Comparison of ENCODE assay signal across 1 cellular context in the genomic region with DNA sequence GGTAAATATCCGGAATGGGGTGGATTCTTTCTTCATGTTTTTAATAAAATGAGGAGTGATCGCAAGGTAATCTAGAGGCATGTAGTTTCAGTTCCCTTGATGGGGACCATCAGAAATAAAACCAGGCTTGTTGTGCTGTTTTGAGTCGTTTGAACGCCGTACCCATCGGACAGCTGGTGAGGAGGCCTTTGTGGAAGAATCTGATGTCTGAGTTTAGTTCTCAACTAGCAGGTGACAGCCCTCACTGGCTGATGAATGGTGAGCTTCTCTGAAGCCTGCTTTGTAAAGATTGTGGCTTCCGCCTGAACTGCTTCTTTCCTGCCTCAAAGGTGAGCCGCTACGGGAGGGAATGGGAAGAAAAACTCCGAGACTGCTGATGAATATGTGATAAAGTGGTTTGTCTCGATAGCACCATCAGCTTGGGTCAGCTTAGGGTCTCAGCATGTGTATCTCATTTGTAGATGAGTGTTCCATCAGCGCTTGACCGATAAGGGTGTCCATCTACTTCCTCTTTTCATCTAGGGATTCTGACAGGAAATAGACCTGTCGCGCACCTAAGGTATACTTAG.
TF ChIP-seq lines count a peak whose summit lies in the region.

No MANE protein-coding gene starts in this region.

TF ChIP-seq in K562, 482 proteins besides CTCF, POLR2A, EP300 and RAD21 (continued from another document and continues in another):
- TF ChIP-seq, protein P1, sequence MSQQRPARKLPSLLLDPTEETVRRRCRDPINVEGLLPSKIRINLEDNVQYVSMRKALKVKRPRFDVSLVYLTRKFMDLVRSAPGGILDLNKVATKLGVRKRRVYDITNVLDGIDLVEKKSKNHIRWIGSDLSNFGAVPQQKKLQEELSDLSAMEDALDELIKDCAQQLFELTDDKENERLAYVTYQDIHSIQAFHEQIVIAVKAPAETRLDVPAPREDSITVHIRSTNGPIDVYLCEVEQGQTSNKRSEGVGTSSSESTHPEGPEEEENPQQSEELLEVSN (IDR thresholded peaks at IDR 0.05; ENCODE audit: borderline replicate concordance in 1 of 2, extremely low read depth in 1 of 2, insufficient read depth in 1 of 2, insufficient read length in 1 of 2, low read depth in 1 of 2, low read length in 1 of 2, poor library complexity in 1 of 2, severe bottlenecking in 1 of 2) = no peak
- TF ChIP-seq MTF1 (CRISPR knock-in tag; IDR thresholded peaks at IDR 0.05; ENCODE audit: borderline replicate concordance) (no peak), HMG20B (CRISPR knock-in tag; IDR thresholded peaks at IDR 0.05) (no peak), RBM25 (IDR thresholded peaks at IDR 0.05; ENCODE audit: low read depth, low read length, severe bottlenecking) (no peak), TBP (optimal IDR thresholded peaks at IDR 0.05; ENCODE audit: low read depth, low read length) (peak; percentile 14), HNRNPL (IDR thresholded peaks at IDR 0.05; ENCODE audit: low read depth, low read length) (no peak), SMAD3 (CRISPR knock-in tag; conservative IDR thresholded peaks at IDR 0.05) (no peak), PHB (CRISPR knock-in tag; IDR thresholded peaks at IDR 0.05) (no peak), ZNF274 (IDR thresholded peaks at IDR 0.05; ENCODE audit: borderline replicate concordance, low read depth, low read length) (no peak), SMARCA4 (IDR thresholded peaks at IDR 0.05) (peak; percentile 93), ZNF507 (tag; conservative IDR thresholded peaks at IDR 0.05) (no peak), IRF2 (CRISPR knock-in tag; IDR thresholded peaks at IDR 0.05) (no peak), ZNF384 (IDR thresholded peaks at IDR 0.05; ENCODE audit: low read depth, low read length) (peak; percentile 14; the same call in 1 of the 2 replicates), ELK3 (CRISPR knock-in tag; IDR thresholded peaks at IDR 0.05) (no peak), PTTG1 (tag; IDR thresholded peaks at IDR 0.05; ENCODE audit: low read depth) (no peak), GTF2F1 (IDR thresholded peaks at IDR 0.05; ENCODE audit: low read depth, low read length) (no peak), PATZ1 (CRISPR knock-in tag; IDR thresholded peaks at IDR 0.05; ENCODE audit: borderline replicate concordance) (no peak), ZNF77 (CRISPR knock-in tag; IDR thresholded peaks at IDR 0.05) (no peak), CREBBP (IDR thresholded peaks at IDR 0.05; ENCODE audit: low read depth, low read length) (no peak), USF2 (CRISPR knock-in tag; IDR thresholded peaks at IDR 0.05) (no peak), ZNF347 (CRISPR knock-in tag; IDR thresholded peaks at IDR 0.05; ENCODE audit: low read depth) (no peak), FOXA1 (IDR thresholded peaks at IDR 0.05; ENCODE audit: borderline replicate concordance) (no peak), SMAD2 (IDR thresholded peaks at IDR 0.05; ENCODE audit: low read depth, low read length) (no peak), RBM34 (IDR thresholded peaks at IDR 0.05; ENCODE audit: borderline replicate concordance, insufficient read depth, low read length) (no peak), NFATC3 (IDR thresholded peaks at IDR 0.05) (no peak), HDGF (IDR thresholded peaks at IDR 0.05) (no peak), ERF (CRISPR knock-in tag; IDR thresholded peaks at IDR 0.05) (no peak), BCL6 (CRISPR knock-in tag; IDR thresholded peaks at IDR 0.05) (no peak), KDM4B (IDR thresholded peaks at IDR 0.05; ENCODE audit: borderline replicate concordance in 2 of 2, low read depth in 1 of 2) (no peak), ZC3H8 (IDR thresholded peaks at IDR 0.05) (no peak), CGGBP1 (CRISPR knock-in tag; IDR thresholded peaks at IDR 0.05) (no peak), NR2C1 (IDR thresholded peaks at IDR 0.05) (peak; percentile 48), NR2C1 (tag; IDR thresholded peaks at IDR 0.05) (peak; percentile 37; the same call in 1 of the 2 replicates), NCOA1 (IDR thresholded peaks at IDR 0.05; ENCODE audit: low read depth) (no peak)
- TF ChIP-seq, protein P2, sequence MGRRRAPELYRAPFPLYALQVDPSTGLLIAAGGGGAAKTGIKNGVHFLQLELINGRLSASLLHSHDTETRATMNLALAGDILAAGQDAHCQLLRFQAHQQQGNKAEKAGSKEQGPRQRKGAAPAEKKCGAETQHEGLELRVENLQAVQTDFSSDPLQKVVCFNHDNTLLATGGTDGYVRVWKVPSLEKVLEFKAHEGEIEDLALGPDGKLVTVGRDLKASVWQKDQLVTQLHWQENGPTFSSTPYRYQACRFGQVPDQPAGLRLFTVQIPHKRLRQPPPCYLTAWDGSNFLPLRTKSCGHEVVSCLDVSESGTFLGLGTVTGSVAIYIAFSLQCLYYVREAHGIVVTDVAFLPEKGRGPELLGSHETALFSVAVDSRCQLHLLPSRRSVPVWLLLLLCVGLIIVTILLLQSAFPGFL (CRISPR knock-in tag; IDR thresholded peaks at IDR 0.05) = peak; percentile 68; the same call in 1 of the 2 replicates
- TF ChIP-seq, protein P3, sequence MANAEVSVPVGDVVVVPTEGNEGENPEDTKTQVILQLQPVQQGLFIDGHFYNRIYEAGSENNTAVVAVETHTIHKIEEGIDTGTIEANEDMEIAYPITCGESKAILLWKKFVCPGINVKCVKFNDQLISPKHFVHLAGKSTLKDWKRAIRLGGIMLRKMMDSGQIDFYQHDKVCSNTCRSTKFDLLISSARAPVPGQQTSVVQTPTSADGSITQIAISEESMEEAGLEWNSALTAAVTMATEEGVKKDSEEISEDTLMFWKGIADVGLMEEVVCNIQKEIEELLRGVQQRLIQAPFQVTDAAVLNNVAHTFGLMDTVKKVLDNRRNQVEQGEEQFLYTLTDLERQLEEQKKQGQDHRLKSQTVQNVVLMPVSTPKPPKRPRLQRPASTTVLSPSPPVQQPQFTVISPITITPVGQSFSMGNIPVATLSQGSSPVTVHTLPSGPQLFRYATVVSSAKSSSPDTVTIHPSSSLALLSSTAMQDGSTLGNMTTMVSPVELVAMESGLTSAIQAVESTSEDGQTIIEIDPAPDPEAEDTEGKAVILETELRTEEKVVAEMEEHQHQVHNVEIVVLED (CRISPR knock-in tag; IDR thresholded peaks at IDR 0.05) = no peak
- TF ChIP-seq, protein P4, sequence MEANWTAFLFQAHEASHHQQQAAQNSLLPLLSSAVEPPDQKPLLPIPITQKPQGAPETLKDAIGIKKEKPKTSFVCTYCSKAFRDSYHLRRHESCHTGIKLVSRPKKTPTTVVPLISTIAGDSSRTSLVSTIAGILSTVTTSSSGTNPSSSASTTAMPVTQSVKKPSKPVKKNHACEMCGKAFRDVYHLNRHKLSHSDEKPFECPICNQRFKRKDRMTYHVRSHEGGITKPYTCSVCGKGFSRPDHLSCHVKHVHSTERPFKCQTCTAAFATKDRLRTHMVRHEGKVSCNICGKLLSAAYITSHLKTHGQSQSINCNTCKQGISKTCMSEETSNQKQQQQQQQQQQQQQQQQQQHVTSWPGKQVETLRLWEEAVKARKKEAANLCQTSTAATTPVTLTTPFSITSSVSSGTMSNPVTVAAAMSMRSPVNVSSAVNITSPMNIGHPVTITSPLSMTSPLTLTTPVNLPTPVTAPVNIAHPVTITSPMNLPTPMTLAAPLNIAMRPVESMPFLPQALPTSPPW (CRISPR knock-in tag; IDR thresholded peaks at IDR 0.05) = no peak
- TF ChIP-seq, protein P5, sequence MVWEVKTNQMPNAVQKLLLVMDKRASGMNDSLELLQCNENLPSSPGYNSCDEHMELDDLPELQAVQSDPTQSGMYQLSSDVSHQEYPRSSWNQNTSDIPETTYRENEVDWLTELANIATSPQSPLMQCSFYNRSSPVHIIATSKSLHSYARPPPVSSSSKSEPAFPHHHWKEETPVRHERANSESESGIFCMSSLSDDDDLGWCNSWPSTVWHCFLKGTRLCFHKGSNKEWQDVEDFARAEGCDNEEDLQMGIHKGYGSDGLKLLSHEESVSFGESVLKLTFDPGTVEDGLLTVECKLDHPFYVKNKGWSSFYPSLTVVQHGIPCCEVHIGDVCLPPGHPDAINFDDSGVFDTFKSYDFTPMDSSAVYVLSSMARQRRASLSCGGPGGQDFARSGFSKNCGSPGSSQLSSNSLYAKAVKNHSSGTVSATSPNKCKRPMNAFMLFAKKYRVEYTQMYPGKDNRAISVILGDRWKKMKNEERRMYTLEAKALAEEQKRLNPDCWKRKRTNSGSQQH (CRISPR knock-in tag; IDR thresholded peaks at IDR 0.05) = no peak
- TF ChIP-seq, protein P6, sequence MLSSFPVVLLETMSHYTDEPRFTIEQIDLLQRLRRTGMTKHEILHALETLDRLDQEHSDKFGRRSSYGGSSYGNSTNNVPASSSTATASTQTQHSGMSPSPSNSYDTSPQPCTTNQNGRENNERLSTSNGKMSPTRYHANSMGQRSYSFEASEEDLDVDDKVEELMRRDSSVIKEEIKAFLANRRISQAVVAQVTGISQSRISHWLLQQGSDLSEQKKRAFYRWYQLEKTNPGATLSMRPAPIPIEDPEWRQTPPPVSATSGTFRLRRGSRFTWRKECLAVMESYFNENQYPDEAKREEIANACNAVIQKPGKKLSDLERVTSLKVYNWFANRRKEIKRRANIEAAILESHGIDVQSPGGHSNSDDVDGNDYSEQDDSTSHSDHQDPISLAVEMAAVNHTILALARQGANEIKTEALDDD (IDR thresholded peaks at IDR 0.05) = peak; percentile 90
- TF ChIP-seq, protein P7, sequence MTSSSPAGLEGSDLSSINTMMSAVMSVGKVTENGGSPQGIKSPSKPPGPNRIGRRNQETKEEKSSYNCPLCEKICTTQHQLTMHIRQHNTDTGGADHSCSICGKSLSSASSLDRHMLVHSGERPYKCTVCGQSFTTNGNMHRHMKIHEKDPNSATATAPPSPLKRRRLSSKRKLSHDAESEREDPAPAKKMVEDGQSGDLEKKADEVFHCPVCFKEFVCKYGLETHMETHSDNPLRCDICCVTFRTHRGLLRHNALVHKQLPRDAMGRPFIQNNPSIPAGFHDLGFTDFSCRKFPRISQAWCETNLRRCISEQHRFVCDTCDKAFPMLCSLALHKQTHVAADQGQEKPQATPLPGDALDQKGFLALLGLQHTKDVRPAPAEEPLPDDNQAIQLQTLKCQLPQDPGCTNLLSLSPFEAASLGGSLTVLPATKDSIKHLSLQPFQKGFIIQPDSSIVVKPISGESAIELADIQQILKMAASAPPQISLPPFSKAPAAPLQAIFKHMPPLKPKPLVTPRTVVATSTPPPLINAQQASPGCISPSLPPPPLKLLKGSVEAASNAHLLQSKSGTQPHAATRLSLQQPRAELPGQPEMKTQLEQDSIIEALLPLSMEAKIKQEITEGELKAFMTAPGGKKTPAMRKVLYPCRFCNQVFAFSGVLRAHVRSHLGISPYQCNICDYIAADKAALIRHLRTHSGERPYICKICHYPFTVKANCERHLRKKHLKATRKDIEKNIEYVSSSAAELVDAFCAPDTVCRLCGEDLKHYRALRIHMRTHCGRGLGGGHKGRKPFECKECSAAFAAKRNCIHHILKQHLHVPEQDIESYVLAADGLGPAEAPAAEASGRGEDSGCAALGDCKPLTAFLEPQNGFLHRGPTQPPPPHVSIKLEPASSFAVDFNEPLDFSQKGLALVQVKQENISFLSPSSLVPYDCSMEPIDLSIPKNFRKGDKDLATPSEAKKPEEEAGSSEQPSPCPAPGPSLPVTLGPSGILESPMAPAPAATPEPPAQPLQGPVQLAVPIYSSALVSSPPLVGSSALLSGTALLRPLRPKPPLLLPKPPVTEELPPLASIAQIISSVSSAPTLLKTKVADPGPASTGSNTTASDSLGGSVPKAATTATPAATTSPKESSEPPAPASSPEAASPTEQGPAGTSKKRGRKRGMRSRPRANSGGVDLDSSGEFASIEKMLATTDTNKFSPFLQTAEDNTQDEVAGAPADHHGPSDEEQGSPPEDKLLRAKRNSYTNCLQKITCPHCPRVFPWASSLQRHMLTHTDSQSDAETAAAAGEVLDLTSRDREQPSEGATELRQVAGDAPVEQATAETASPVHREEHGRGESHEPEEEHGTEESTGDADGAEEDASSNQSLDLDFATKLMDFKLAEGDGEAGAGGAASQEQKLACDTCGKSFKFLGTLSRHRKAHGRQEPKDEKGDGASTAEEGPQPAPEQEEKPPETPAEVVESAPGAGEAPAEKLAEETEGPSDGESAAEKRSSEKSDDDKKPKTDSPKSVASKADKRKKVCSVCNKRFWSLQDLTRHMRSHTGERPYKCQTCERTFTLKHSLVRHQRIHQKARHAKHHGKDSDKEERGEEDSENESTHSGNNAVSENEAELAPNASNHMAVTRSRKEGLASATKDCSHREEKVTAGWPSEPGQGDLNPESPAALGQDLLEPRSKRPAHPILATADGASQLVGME (CRISPR knock-in tag; IDR thresholded peaks at IDR 0.05) = no peak
